In genomic region chrX:106973433-106974149, GRCh38 we compare ENCODE assay signal across 23 cellular contexts. TPM values are rescaled to one million over a fixed set of nuclear protein-coding genes. Genes with fewer than 3 reads are reported as not detected.
DNase-seq lines count a peak whose midpoint lies in the region; ATAC-seq, FAIRE-seq and TF ChIP-seq lines count a peak whose summit lies in the region.
"Had no signal": no experiment of that assay in that cellular context is flagged by ENCODE, and none has a peak within 500 bp of the region (broad histone marks: within the 10 kb centered on the region; RNA-seq: fewer than 3 reads in every experiment).

No MANE protein-coding gene starts in this region.

- H3K4me3 ChIP-seq in Caco-2 (ENCODE audit: low read depth, low read length) (no peak overlapping the region), IMR-90 (ENCODE audit: insufficient read depth, low read depth, low read length) (no peak overlapping the region), small intestine (ENCODE audit: low read depth in 1 of 2, low read length in 2 of 2) (no peak overlapping the region), HAP-1 (no peak overlapping the region)
- H3K4me3 ChIP-seq: BLaER1, SJCRH30 had no signal

- no peaks in the 10 kb centered on the region for H4K20me1 ChIP-seq in IMR-90 (ENCODE audit: insufficient read depth, low read length)
- H4K20me1 ChIP-seq: BLaER1 had no signal

- WGBS in IMR-90 (ENCODE audit: extremely low coverage in 2 of 2, insufficient read length in 1 of 2), 2 experiments: no CpG with 5 or more reads among the region's 5 CpGs
- WGBS in small intestine, 3 donors: 46 to 64% (median 59%) methylated on average over 5 of the region's 5 CpGs

- no peak overlapping the region for H3K4me3 Mint-ChIP-seq in Caco-2 (ENCODE audit: unreplicated experiment)
- no peak overlapping the region for H3K4me3 Mint-ChIP-seq in WTC11
- H3K4me3 Mint-ChIP-seq: CD4-positive, alpha-beta T cell had no signal

- no peak overlapping the region for H2AFZ ChIP-seq in IMR-90 (replicated peaks; ENCODE audit: low read length, poor library complexity)

- TF ChIP-seq POLR2A in IMR-90 (IDR thresholded peaks at IDR 0.05; ENCODE audit: low read depth, low read length): no peak

- H3K27ac Mint-ChIP-seq in Caco-2 (ENCODE audit: unreplicated experiment): peak overlapping the region; percentile 19
- H3K27ac Mint-ChIP-seq in WTC11: no peak overlapping the region
- H3K27ac Mint-ChIP-seq: CD4-positive, alpha-beta T cell had no signal

- H3K14ac ChIP-seq in IMR-90 (replicated peaks; ENCODE audit: low read depth, low read length): no peak overlapping the region

- no peak overlapping the region for H4K91ac ChIP-seq in IMR-90 (ENCODE audit: insufficient read depth, low read depth, low read length)

- H3K4ac ChIP-seq in IMR-90 (ENCODE audit: low read depth, low read length): no peak overlapping the region

- H3K36me3 ChIP-seq in Caco-2 (ENCODE audit: control insufficient read depth, insufficient read depth, low read length): no peaks in the 10 kb centered on the region
- H3K36me3 ChIP-seq in IMR-90 (ENCODE audit: control insufficient read depth, insufficient read depth, low read length): no peaks in the 10 kb centered on the region
- no peaks in the 10 kb centered on the region for H3K36me3 ChIP-seq in small intestine (ENCODE audit: control insufficient read depth in 2 of 2, insufficient read depth in 2 of 2, low read length in 2 of 2)
- H3K36me3 ChIP-seq in HAP-1 (replicated peaks): no peaks in the 10 kb centered on the region; the same call in 1 of the 2 replicates
- H3K36me3 ChIP-seq: BLaER1, SJCRH30 had no signal

- TF ChIP-seq RAD21 in IMR-90 (IDR thresholded peaks at IDR 0.05; ENCODE audit: low read length): no peak

- intact Hi-C loops in Caco-2 (cut with micrococcal nuclease; ENCODE audit: unreplicated experiment) (no loop called here), IMR-90 (cut with micrococcal nuclease) (no loop called here)

- H3K27me3 ChIP-seq in Caco-2 (replicated peaks; ENCODE audit: control insufficient read depth, insufficient read depth, low read length) (no peaks in the 10 kb centered on the region), IMR-90 (ENCODE audit: control insufficient read depth, insufficient read depth, low read length) (no peaks in the 10 kb centered on the region), small intestine (ENCODE audit: control insufficient read depth in 2 of 2, insufficient read depth in 2 of 2, low read length in 2 of 2) (no peaks in the 10 kb centered on the region), HAP-1 (ENCODE audit: low read depth) (no peaks in the 10 kb centered on the region)
- H3K27me3 ChIP-seq: SJCRH30 had no signal

- no peak overlapping the region for H3K18ac ChIP-seq in IMR-90 (ENCODE audit: low read depth, low read length)

- no peak overlapping the region for H2BK5ac ChIP-seq in IMR-90 (ENCODE audit: low read depth, low read length, poor library complexity, severe bottlenecking)

- FAIRE-seq in small intestine (lab: Jason Lieb, UNC): no peak
- FAIRE-seq: G401.6, GM12892, H54, RCC 7860 had no signal

- in situ Hi-C loops in IMR-90 (cut with MboI; ENCODE audit: low sequenced_read_pairs) (no loop called here), HAP-1 (cut with MboI; ENCODE audit: low sequenced_read_pairs) (no loop called here)

- H2AK9ac ChIP-seq in IMR-90 (replicated peaks; ENCODE audit: low read depth, low read length, poor library complexity): no peak overlapping the region

- no peak overlapping the region for H3K27ac ChIP-seq in IMR-90 (ENCODE audit: insufficient read depth, low read length)
- no peak overlapping the region for H3K27ac ChIP-seq in small intestine (ENCODE audit: low read depth in 1 of 2, low read length in 1 of 2)
- H3K27ac ChIP-seq: BLaER1, SJCRH30 had no signal

- TF ChIP-seq CTCF in Caco-2 (IDR thresholded peaks at IDR 0.05; ENCODE audit: insufficient read depth in 1 of 2, low read depth in 1 of 2, low read length in 1 of 2, severe bottlenecking in 1 of 2, unreplicated experiment in 1 of 2): no peak
- TF ChIP-seq CTCF in IMR-90 (conservative IDR thresholded peaks at IDR 0.05; ENCODE audit: low read depth, low read length): no peak
- no peak for TF ChIP-seq CTCF in WTC11 (IDR thresholded peaks at IDR 0.05)

- peaks cover 36% of the 10 kb centered on the region for H3K36me3 Mint-ChIP-seq in Caco-2 (ENCODE audit: insufficient read depth, unreplicated experiment)
- peaks cover 5% of the 10 kb centered on the region; the same call in 1 of the 2 replicates for H3K36me3 Mint-ChIP-seq in WTC11

- POLR2A ChIA-PET in Caco-2 (lab: Charles Lee) (no interaction called here), IMR-90 (lab: Charles Lee; ENCODE audit: unreplicated experiment) (no interaction called here), WTC11 (lab: Charles Lee) (no interaction called here)

- dilution Hi-C loops in IMR-90 (cut with HindIII; ENCODE audit: low sequenced_read_pairs, unreplicated experiment): no loop called here

- H2AK5ac ChIP-seq in IMR-90 (ENCODE audit: low read depth, low read length): no peak overlapping the region

- H2BK120ac ChIP-seq in IMR-90 (ENCODE audit: low read depth, low read length): no peak overlapping the region

- no peak overlapping the region for H2BK15ac ChIP-seq in IMR-90 (ENCODE audit: low read depth, low read length)

- H2BK20ac ChIP-seq in IMR-90 (ENCODE audit: low read depth, low read length): no peak overlapping the region

- H3K79me1 ChIP-seq in IMR-90 (ENCODE audit: low read depth in 1 of 2, low read length in 2 of 2): peaks cover 0 to 2% of the 10 kb centered on the region in 2 experiments; a peak in 1 of 4 replicates

- no peaks in the 10 kb centered on the region for H3K9me3 Mint-ChIP-seq in Caco-2 (ENCODE audit: unreplicated experiment)
- peaks cover 7% of the 10 kb centered on the region; the same call in 1 of the 2 replicates for H3K9me3 Mint-ChIP-seq in WTC11
- H3K9me3 Mint-ChIP-seq: CD4-positive, alpha-beta T cell had no signal

- DNase-seq in Caco-2: no peak
- DNase-seq in IMR-90: peak; percentile 5
- no peak for DNase-seq in WTC11 (ENCODE audit: low spot score)
- DNase-seq in foreskin melanocyte: peak; percentile 41
- DNase-seq in small intestine: no peak
- no peak for DNase-seq in HAP-1 (ENCODE audit: low spot score in 2 of 2)
- no peak for DNase-seq in stimulated activated CD4-positive, alpha-beta T cell treated with anti-CD3 and anti-CD28 coated beads, Interleukin-2, amount 100 ng/mL, for 24 hours
- DNase-seq: ACHN; CD4-positive, alpha-beta T cell; KG1; NCI-H1105; NCI-H146; NCI-H2029 treated with DMSO at 0.1 percent for 48 hours; NCI-H226; NCI-H524; SJCRH30 had no signal

- H3K23ac ChIP-seq in IMR-90 (ENCODE audit: low read depth, low read length): no peak overlapping the region

- peaks cover 16% of the 10 kb centered on the region for H3K4me1 Mint-ChIP-seq in Caco-2 (ENCODE audit: low read depth, unreplicated experiment)
- no peaks in the 10 kb centered on the region for H3K4me1 Mint-ChIP-seq in WTC11

- H3K9me3 ChIP-seq in Caco-2: no peaks in the 10 kb centered on the region
- no peaks in the 10 kb centered on the region for H3K9me3 ChIP-seq in IMR-90 (ENCODE audit: control insufficient read depth, insufficient read depth, low read length)
- H3K9me3 ChIP-seq in small intestine (ENCODE audit: control insufficient read depth, low read depth): no peaks in the 10 kb centered on the region
- H3K9me3 ChIP-seq in HAP-1: no peaks in the 10 kb centered on the region
- H3K9me3 ChIP-seq: BLaER1, SJCRH30 had no signal

- H3K9me1 ChIP-seq in IMR-90 (ENCODE audit: insufficient read depth, low read length): no peaks in the 10 kb centered on the region

- no peak overlapping the region for H3K9ac ChIP-seq in IMR-90 (ENCODE audit: low read depth, low read length)
- H3K9ac ChIP-seq: BLaER1 had no signal

- BruUV-seq in Caco-2 (replicated peaks; lab: Mats Ljungman, UMichigan): no TSS peak
- no TSS peak for BruUV-seq in IMR-90 (replicated peaks; lab: Mats Ljungman, UMichigan)

- ATAC-seq in IMR-90 (ENCODE audit: low read depth) (no peak), WTC11 (no peak)

- H3K4me1 ChIP-seq in Caco-2: peaks cover 12% of the 10 kb centered on the region; the same call in 1 of the 2 replicates
- no peaks in the 10 kb centered on the region for H3K4me1 ChIP-seq in IMR-90 (ENCODE audit: control insufficient read depth, insufficient read depth, low read length)
- no peaks in the 10 kb centered on the region for H3K4me1 ChIP-seq in small intestine (ENCODE audit: control insufficient read depth in 2 of 2, insufficient read depth in 1 of 2, low read depth in 1 of 2, low read length in 1 of 2)
- H3K4me1 ChIP-seq in HAP-1: peaks cover 12% of the 10 kb centered on the region
- H3K4me1 ChIP-seq: BLaER1, SJCRH30 had no signal

- H3K27me3 Mint-ChIP-seq in Caco-2 (ENCODE audit: insufficient read depth, unreplicated experiment) (no peaks in the 10 kb centered on the region), WTC11 (ENCODE audit: low read depth) (no peaks in the 10 kb centered on the region; the same call in 1 of the 2 replicates)
- H3K27me3 Mint-ChIP-seq: CD4-positive, alpha-beta T cell had no signal

- no peak overlapping the region for H4K8ac ChIP-seq in IMR-90 (ENCODE audit: low read depth in 2 of 2, low read length in 2 of 2)

- CTCF ChIA-PET in Caco-2 (lab: Charles Lee): no interaction called here
- CTCF ChIA-PET in IMR-90 (lab: Yijun Ruan, JAX): no interaction called here
- CTCF ChIA-PET in WTC11 (lab: Charles Lee): no interaction called here

- H4K5ac ChIP-seq in IMR-90 (ENCODE audit: low read depth, low read length): no peak overlapping the region

- no peak overlapping the region for H3K4me2 ChIP-seq in IMR-90 (ENCODE audit: low read depth, low read length)
- H3K4me2 ChIP-seq: BLaER1 had no signal

- H3K56ac ChIP-seq in IMR-90 (ENCODE audit: extremely low read depth, insufficient read depth, low read length): no peak overlapping the region

TF ChIP-seq in IMR-90, 13 proteins besides CTCF, POLR2A, EP300 and RAD21:
- TF ChIP-seq NFE2L2 (IDR thresholded peaks at IDR 0.05; ENCODE audit: low read depth, low read length) (no peak), CEBPB (IDR thresholded peaks at IDR 0.05; ENCODE audit: low read depth, low read length) (peak; percentile 63)

TF ChIP-seq in WTC11, 78 proteins besides CTCF, POLR2A, EP300 and RAD21 (continues in another document):
- TF ChIP-seq GABPB1 (CRISPR knock-in tag; IDR thresholded peaks at IDR 0.05): peak; percentile 39; the same call in 1 of the 2 replicates

RNA-seq across cellular contexts. Expression of gene MORC4, which starts 26.4 kb away (rescaled TPM):
- 67.6 and 69.7 TPM in 2 replicates for total RNA-seq in Caco-2 (2022)
- total RNA-seq in IMR-90 (2012; rRNA removed): 33.1 and 34.2 TPM in 2 replicates
- 13.6 and 17.5 TPM in 2 replicates for polyA plus RNA-seq in IMR-90 (2012; rRNA removed)
- 3.7 and 4.5 TPM in 2 replicates for polyA plus RNA-seq in IMR-90 (2012; cell fraction: cytosol; rRNA removed)
- 4.6 and 29.1 TPM in 2 replicates for polyA plus RNA-seq in IMR-90 (2012; cell fraction: nucleus; rRNA removed; ENCODE audit: low replicate concordance)
- total RNA-seq in WTC11 (2021): 2.8 to 4.6 TPM (median 3.0 TPM) in 3 replicates
- polyA plus RNA-seq in small intestine: 10 to 100 TPM in 1 of 3 donors, 1 to 10 TPM in 2; 7.0 to 11.5 (median 8.3) TPM

RNA-seq across cellular contexts. Expression of gene CLDN2, which starts 53.4 kb away (rescaled TPM):
- total RNA-seq in Caco-2 (2022) (2.9 and 3.6 TPM in 2 replicates), IMR-90 (2012; rRNA removed) (not detected in 2 replicates), WTC11 (2021) (0.11 TPM in 1 of 3 replicates, not detected in the others)
- polyA plus RNA-seq in IMR-90 (2012; rRNA removed) (0.03 TPM in 2 replicates), small intestine (10 to 100 TPM in 1 of 3 donors, 1 to 10 TPM in 2; 1.3 to 36.1 (median 7.8) TPM)
- polyA plus RNA-seq in IMR-90 (2012; cell fraction: cytosol; rRNA removed): 0.01 TPM in 1 of 2 replicates, not detected in the other
- polyA plus RNA-seq in IMR-90 (2012; cell fraction: nucleus; rRNA removed; ENCODE audit: low replicate concordance): 0.02 and 0.08 TPM in 2 replicates
- total RNA-seq: CD4-positive, alpha-beta T cell; Daoy; OCI-LY7; SJCRH30 had no signal

Comparison
In these comparisons a context has a peak if more than half of its experiments do, and no peak if none do; other contexts are left out.
1. DNase-seq: peak in IMR-90 (single experiment) and foreskin melanocyte (single experiment); none in Caco-2 (0 of 2), WTC11 (single experiment), small intestine (single experiment), HAP-1 (0 of 2) and stimulated activated CD4-positive, alpha-beta T cell treated with anti-CD3 and anti-CD28 coated beads, Interleukin-2, amount 100 ng/mL, for 24 hours (0 of 2).